7 cellular contexts compared by ENCODE assay signal in genomic region chr14:74713395-74713735, GRCh38. TPM values are rescaled to one million over a fixed set of nuclear protein-coding genes. Genes with fewer than 3 reads are reported as not detected.
DNase-seq lines count a peak whose midpoint lies in the region; ATAC-seq and FAIRE-seq lines count a peak whose summit lies in the region.

No MANE protein-coding gene starts in this region.

- peak overlapping the region; percentile 91 to 100 for H3K4me3 ChIP-seq in stomach smooth muscle (ENCODE audit: low read length in 2 of 2)

- H3K36me3 ChIP-seq in stomach smooth muscle (ENCODE audit: control insufficient read depth in 2 of 2, insufficient read depth in 2 of 2, low read length in 2 of 2), result peaks cover 7 to 8% of the 10 kb centered on the region in 2 donors

- H3K27me3 ChIP-seq in stomach smooth muscle (ENCODE audit: control insufficient read depth in 1 of 2, insufficient read depth in 2 of 2, low read length in 2 of 2), result no peaks in the 10 kb centered on the region

- peak; percentile 13 for FAIRE-seq in islet of Langerhans (lab: Jason Lieb, UNC)

- H3K4me1 ChIP-seq in stomach smooth muscle (ENCODE audit: control insufficient read depth, insufficient read depth, low read length), result no peaks in the 10 kb centered on the region

- H3K9ac ChIP-seq in stomach smooth muscle (ENCODE audit: low read length in 2 of 2), result peak overlapping the region; percentile 78 to 92

- peak overlapping the region; percentile 95 for H3K27ac Mint-ChIP-seq in activated naive CD8-positive, alpha-beta T cell treated with anti-CD3 and anti-CD28 coated beads for 36 hours

- H3K4me1 Mint-ChIP-seq in activated naive CD8-positive, alpha-beta T cell treated with anti-CD3 and anti-CD28 coated beads for 36 hours, result peaks cover 37% of the 10 kb centered on the region

- DNase-seq in activated naive CD8-positive, alpha-beta T cell treated with anti-CD3 and anti-CD28 coated beads for 36 hours, result no peak
- DNase-seq in NCI-H1417 treated with DMSO at 0.1 percent for 48 hours (lab: John Stamatoyannopoulos, UW), result no peak
- no peak for DNase-seq in DMS153 treated with DMSO at 0.1 percent for 48 hours (lab: John Stamatoyannopoulos, UW; ENCODE audit: unreplicated experiment)

- ATAC-seq in HG03354 (IDR thresholded peaks at IDR 0.05; ENCODE audit: poor library complexity, severe bottlenecking, unreplicated experiment), result peak; percentile 15
- ATAC-seq in HG02870 (IDR thresholded peaks at IDR 0.05; ENCODE audit: unreplicated experiment), result no peak

- no peaks in the 10 kb centered on the region for H3K9me3 Mint-ChIP-seq in activated naive CD8-positive, alpha-beta T cell treated with anti-CD3 and anti-CD28 coated beads for 36 hours

- peak overlapping the region; percentile 98 for H3K4me3 Mint-ChIP-seq in activated naive CD8-positive, alpha-beta T cell treated with anti-CD3 and anti-CD28 coated beads for 36 hours

- H3K27me3 Mint-ChIP-seq in activated naive CD8-positive, alpha-beta T cell treated with anti-CD3 and anti-CD28 coated beads for 36 hours, result no peaks in the 10 kb centered on the region

- H3K9me3 ChIP-seq in stomach smooth muscle (ENCODE audit: control insufficient read depth in 2 of 2, low read length in 2 of 2), result no peaks in the 10 kb centered on the region

- peak overlapping the region; percentile 38 for H3K27ac ChIP-seq in stomach smooth muscle (ENCODE audit: low read length)

- peaks cover 13% of the 10 kb centered on the region for H3K36me3 Mint-ChIP-seq in activated naive CD8-positive, alpha-beta T cell treated with anti-CD3 and anti-CD28 coated beads for 36 hours

RNA-seq across cellular contexts. Expression of gene FCF1, which starts 0.4 kb away (rescaled TPM):
- 100 to 1,000 TPM in 1 of 2 experiments, 10 to 100 TPM in 1; 95.5 to 103 TPM for total RNA-seq in activated naive CD8-positive, alpha-beta T cell treated with anti-CD3 and anti-CD28 coated beads for 36 hours

RNA-seq across cellular contexts. Expression of gene AREL1, which starts 0.5 kb away (rescaled TPM):
- 10 to 100 TPM; 29.9 to 37.7 TPM for total RNA-seq in activated naive CD8-positive, alpha-beta T cell treated with anti-CD3 and anti-CD28 coated beads for 36 hours

RNA-seq across cellular contexts. Expression of gene YLPM1, which starts 49.8 kb away (rescaled TPM):
- total RNA-seq in activated naive CD8-positive, alpha-beta T cell treated with anti-CD3 and anti-CD28 coated beads for 36 hours, result 10 to 100 TPM; 48.5 to 51.8 TPM
